ENCODE assay signal across 8 cellular contexts in the genomic region with DNA sequence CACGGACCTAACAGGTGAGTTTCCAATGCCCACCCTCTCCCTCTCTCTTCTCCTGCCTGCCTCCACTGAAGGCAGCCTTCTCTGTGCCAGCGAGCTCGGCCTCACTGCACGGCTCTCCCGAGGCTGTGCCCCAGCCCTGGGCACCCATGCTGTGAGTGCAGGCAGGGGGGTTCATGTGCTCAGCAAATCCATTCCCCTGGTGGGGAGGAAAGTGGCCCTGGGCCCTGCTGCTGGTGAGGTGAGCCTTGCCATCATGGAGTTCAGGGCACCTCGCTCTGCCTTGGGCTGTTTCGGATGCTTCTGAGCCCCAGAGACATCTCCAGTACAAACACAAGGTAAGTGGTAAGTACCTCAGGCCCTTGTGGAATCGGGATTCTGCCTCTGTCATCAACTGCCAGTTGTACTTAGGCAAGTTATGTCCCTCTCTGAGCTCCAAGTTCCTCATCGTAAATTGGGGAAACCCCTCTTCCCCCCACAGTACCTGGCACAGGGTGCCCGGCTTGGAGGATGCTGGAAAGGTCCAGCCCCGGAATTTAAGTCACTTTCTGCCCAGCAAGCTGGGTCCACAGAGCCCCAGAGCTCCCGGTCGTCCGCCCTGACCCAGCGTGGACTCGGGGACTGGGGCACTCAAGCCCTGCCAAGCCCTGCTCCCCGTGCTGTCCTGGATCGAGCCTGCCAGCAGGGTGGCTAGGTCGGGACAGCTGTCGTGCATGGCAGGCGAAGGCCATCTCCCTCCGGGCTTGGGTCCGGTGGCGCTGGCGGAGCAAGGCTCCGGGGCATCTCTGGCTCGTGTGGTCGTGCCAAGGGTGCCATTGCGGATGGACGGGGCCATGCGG. TPM values are rescaled to one million over a fixed set of nuclear protein-coding genes. Genes with fewer than 3 reads are reported as not detected.
A peak's percentile ranks its signal among the peaks of the same experiment; 100 is the strongest.
DNase-seq lines count a peak whose midpoint lies in the region; ATAC-seq and TF ChIP-seq lines count a peak whose summit lies in the region.

No MANE protein-coding gene starts in this region.

- no peaks in the 10 kb centered on the region for H3K27me3 ChIP-seq in OCI-LY3 (ENCODE audit: low read depth, low read length)

- H3K9me3 ChIP-seq in OCI-LY3 (ENCODE audit: insufficient read depth, low read length), result no peaks in the 10 kb centered on the region

- peak overlapping the region; percentile 50; the same call in 1 of the 2 replicates for H3K9ac ChIP-seq in OCI-LY3 (ENCODE audit: low read length)

- H3K36me3 ChIP-seq in OCI-LY3 (replicated peaks; ENCODE audit: low read depth, low read length), result peaks cover 4% of the 10 kb centered on the region

- H3K4me1 ChIP-seq in OCI-LY3 (ENCODE audit: low read length), result peaks cover 11% of the 10 kb centered on the region

- peaks cover 13% of the 10 kb centered on the region for H3K79me2 ChIP-seq in OCI-LY3 (ENCODE audit: low read length)

- peak; percentile 14 for ATAC-seq in GM18870 (IDR thresholded peaks at IDR 0.05; ENCODE audit: unreplicated experiment)
- ATAC-seq in HG02763 (IDR thresholded peaks at IDR 0.05; ENCODE audit: unreplicated experiment), result peak; percentile 4
- ATAC-seq in GM18858 (IDR thresholded peaks at IDR 0.05; ENCODE audit: unreplicated experiment), result no peak

- no peaks in the 10 kb centered on the region for H4K20me1 ChIP-seq in OCI-LY3 (ENCODE audit: insufficient read depth, low read length)

- peak overlapping the region; percentile 88 for H3K4me3 ChIP-seq in OCI-LY3 (ENCODE audit: low read length)

- no peak overlapping the region for H3K27ac ChIP-seq in OCI-LY3 (ENCODE audit: low read length)

- DNase-seq in ecto neural progenitor cell (ENCODE audit: low spot score) (peak; percentile 47), mucosa of gallbladder (ENCODE audit: low spot score) (peak; percentile 19), foreskin melanocyte (no peak), globus pallidus (ENCODE audit: low spot score) (no peak)

- 0 out of 2 replicates have a peak overlapping the region, but pooled peaks have one; percentile 8 for H2AFZ ChIP-seq in OCI-LY3 (ENCODE audit: low read depth, low read length)

- TF ChIP-seq CTCF in OCI-LY3 (IDR thresholded peaks at IDR 0.05; ENCODE audit: low read depth, low read length), result no peak

- H3K4me2 ChIP-seq in OCI-LY3 (ENCODE audit: low read length), result peak overlapping the region; percentile 94

RNA-seq across cellular contexts. Expression of gene NUDT16L1, which starts 0.7 kb away (rescaled TPM):
- 67.0 TPM for total RNA-seq in mucosa of gallbladder

RNA-seq across cellular contexts. Expression of gene ANKS3, which starts 41.4 kb away (rescaled TPM):
- 27.1 TPM for total RNA-seq in mucosa of gallbladder

RNA-seq across cellular contexts. Expression of gene DNAAF8, which starts 41.7 kb away (rescaled TPM):
- total RNA-seq in mucosa of gallbladder, result 2.5 TPM

Comparison
In these comparisons a context has a peak if more than half of its experiments do, and no peak if none do; other contexts are left out.
1. DNase-seq: peak in ecto neural progenitor cell (single experiment) and mucosa of gallbladder (single experiment); none in foreskin melanocyte (single experiment) and globus pallidus (single experiment).